In the genomic region with DNA sequence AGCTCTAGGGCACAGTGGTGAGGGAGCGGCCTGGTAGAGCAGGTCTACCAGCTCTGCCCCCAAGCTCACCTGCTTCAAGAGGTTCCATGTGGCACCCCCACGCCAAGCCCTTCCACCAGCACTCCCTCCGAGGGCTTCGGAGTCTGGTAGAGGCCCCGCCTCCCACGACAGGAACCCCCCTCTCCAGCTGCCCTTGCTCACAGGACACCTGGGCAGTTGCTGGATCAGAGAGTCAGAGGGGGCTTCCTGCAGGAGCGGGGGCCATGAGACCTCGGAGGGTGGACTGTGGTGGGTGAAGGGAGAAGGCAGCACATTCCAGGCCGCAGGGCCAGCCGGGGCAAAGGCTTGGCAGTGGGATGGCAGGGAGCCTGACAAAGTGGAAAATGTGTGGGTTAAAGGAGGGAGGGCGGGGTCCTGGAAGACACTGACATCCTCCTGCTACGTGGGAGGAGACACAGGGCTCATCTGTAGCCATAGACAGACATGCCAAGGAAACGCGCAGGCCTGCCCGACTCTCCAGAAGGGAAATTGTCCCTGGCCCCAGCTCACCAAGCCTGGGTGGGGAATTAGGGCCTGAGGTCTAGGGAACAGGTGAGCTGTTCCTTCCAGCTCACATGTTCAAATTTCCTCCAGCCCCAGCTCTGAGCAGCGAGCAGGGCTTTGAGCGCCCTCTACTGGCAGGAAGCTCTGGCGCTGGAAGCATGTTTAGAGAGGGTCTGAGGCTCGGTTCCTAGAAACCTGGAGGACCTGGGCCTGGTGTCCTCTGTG, we compare ENCODE assay signal across 7 cellular contexts.
DNase-seq lines count a peak whose midpoint lies in the region; ATAC-seq, FAIRE-seq and TF ChIP-seq lines count a peak whose summit lies in the region.

No MANE protein-coding gene starts in this region.

- no peak overlapping the region for H2AFZ ChIP-seq in K562 (ENCODE audit: low read depth, low read length)

- H3K79me2 ChIP-seq in K562 (ENCODE audit: control insufficient read depth, insufficient read depth, low read length), result no peaks in the 10 kb centered on the region

- H3K4me2 ChIP-seq in K562 (ENCODE audit: insufficient read depth, low read length), result no peak overlapping the region

- H3K9me1 ChIP-seq in K562 (ENCODE audit: control insufficient read depth, insufficient read depth, low read length), result no peaks in the 10 kb centered on the region

- peak; percentile 94 for FAIRE-seq in K562 (lab: Jason Lieb, UNC)

- peaks cover 0 to 32% of the 10 kb centered on the region in 2 experiments; a peak in 2 of 5 replicates for H3K4me1 ChIP-seq in K562 (replicated peaks in 1 of 2; ENCODE audit: control insufficient read depth in 2 of 2, insufficient read depth in 2 of 2, low read length in 2 of 2)

- ATAC-seq in K562 (peak; percentile 61), HG02571 (IDR thresholded peaks at IDR 0.05; ENCODE audit: unreplicated experiment) (no peak)

- BruUV-seq in K562 (replicated peaks; lab: Mats Ljungman, UMichigan), result no TSS peak

- in situ Hi-C loops in K562 (cut with MboI), result no loop called here

- H3K27me3 ChIP-seq in K562 (ENCODE audit: control insufficient read depth in 2 of 2, insufficient read depth in 2 of 2, low read length in 2 of 2), result peaks cover 18 to 79% of the 10 kb centered on the region in 2 experiments; a peak in 4 of 5 replicates

- no peak overlapping the region for H3K9ac ChIP-seq in K562 (ENCODE audit: insufficient read depth in 1 of 2, low read depth in 2 of 2, low read length in 2 of 2)

- H4K20me1 ChIP-seq in K562 (replicated peaks; ENCODE audit: control insufficient read depth, insufficient read depth, low read length), result peaks cover 9% of the 10 kb centered on the region

- intact Hi-C loops in K562 (cut with micrococcal nuclease), result loop anchor here (1.0 to 2.0 kb wide), 2 partner anchors 66 to 473 kb away; no protein-coding TSS in a partner anchor

- no peak overlapping the region for H3K27ac ChIP-seq in K562 (ENCODE audit: extremely low read depth, low read depth, low read length)

- POLR2A ChIA-PET in K562 (lab: Yijun Ruan, JAX), result interaction anchor here (1.0 to 1.9 kb wide), 2 partner anchors 8 to 471 kb away, joined by 3 to 4 read pairs; no protein-coding TSS in a partner anchor

- no peaks in the 10 kb centered on the region for H3K9me3 ChIP-seq in K562 (replicated peaks; ENCODE audit: control insufficient read depth, insufficient read depth, low read depth, low read length)

- DNase-seq in NCI-H1930 (lab: John Stamatoyannopoulos, UW) (peak; percentile 25 to 64), T1000 (lab: John Stamatoyannopoulos, UW) (peak; percentile 53), K562 (ENCODE audit: extremely low read depth in 1 of 4, low spot score in 3 of 4) (peak; percentile 80 to 84 (median 82)), iPS DF 4.7 (ENCODE audit: extremely low read depth, low spot score) (peak; percentile 68)
- DNase-seq in stimulated activated CD4-positive, alpha-beta T cell treated with anti-CD3 and anti-CD28 coated beads, Interleukin-15, amount 100 ng/mL, for 1 hour (ENCODE audit: low read depth in 1 of 2, low spot score in 1 of 2), result peak; percentile 58 to 71

- CTCF ChIA-PET in K562 (lab: Yijun Ruan, JAX; ENCODE audit: low intra/inter-chr PET ratio), result interaction anchor here (0.6 to 1.7 kb wide), 7 partner anchors 23 to 481 kb away, joined by 3 to 7 read pairs (median 3); no protein-coding TSS in a partner anchor

- TF ChIP-seq CTCF in GM12873 (IDR thresholded peaks at IDR 0.05; ENCODE audit: insufficient read depth, low read depth, low read length, missing control alignments) (peak; percentile 97), K562 (IDR thresholded peaks at IDR 0.05 in 2 of 3, conservative IDR thresholded peaks at IDR 0.05 in 1 of 3; ENCODE audit: insufficient read depth in 2 of 3, low read depth in 1 of 3, low read length in 3 of 3) (peak; percentile 89 to 97 (median 95))

- no peak overlapping the region for H3K4me3 ChIP-seq in K562

- WGBS in K562 (ENCODE audit: insufficient coverage, low coverage, missing lambda C conversion rate), result 4% methylated on average over 19 of the region's 19 CpGs

- no peaks in the 10 kb centered on the region for H3K36me3 ChIP-seq in K562 (ENCODE audit: control insufficient read depth, insufficient read depth, low read length)

- peak; percentile 67 to 88 for TF ChIP-seq RAD21 in K562 (CRISPR knock-in tag; conservative IDR thresholded peaks at IDR 0.05 in 1 of 2, IDR thresholded peaks at IDR 0.05 in 1 of 2)

- TF ChIP-seq POLR2A in K562 (conservative IDR thresholded peaks at IDR 0.05), result no peak

- TF ChIP-seq EP300 in K562 (IDR thresholded peaks at IDR 0.05; ENCODE audit: low read length), result no peak

TF ChIP-seq in K562, 482 proteins besides CTCF, POLR2A, EP300 and RAD21 (continues in another document):
- no peak for TF ChIP-seq KDM5B (IDR thresholded peaks at IDR 0.05; ENCODE audit: insufficient replicate concordance, low read depth, low read length)
- TF ChIP-seq NELFE (IDR thresholded peaks at IDR 0.05; ENCODE audit: insufficient read depth, insufficient read length), result no peak
- TF ChIP-seq CREBBP (IDR thresholded peaks at IDR 0.05; ENCODE audit: low read depth, low read length), result no peak
- peak; percentile 40; the same call in 1 of the 2 replicates for TF ChIP-seq STAG1 (CRISPR knock-in tag; IDR thresholded peaks at IDR 0.05; ENCODE audit: borderline replicate concordance)
- no peak for TF ChIP-seq RUNX1 (IDR thresholded peaks at IDR 0.05; ENCODE audit: low read depth)
- TF ChIP-seq FOXA1 (IDR thresholded peaks at IDR 0.05; ENCODE audit: borderline replicate concordance), result no peak
- TF ChIP-seq SP2 (IDR thresholded peaks at IDR 0.05; ENCODE audit: extremely low read depth, low read depth, low read length, poor library complexity, severe bottlenecking), result no peak
- TF ChIP-seq, protein P1, sequence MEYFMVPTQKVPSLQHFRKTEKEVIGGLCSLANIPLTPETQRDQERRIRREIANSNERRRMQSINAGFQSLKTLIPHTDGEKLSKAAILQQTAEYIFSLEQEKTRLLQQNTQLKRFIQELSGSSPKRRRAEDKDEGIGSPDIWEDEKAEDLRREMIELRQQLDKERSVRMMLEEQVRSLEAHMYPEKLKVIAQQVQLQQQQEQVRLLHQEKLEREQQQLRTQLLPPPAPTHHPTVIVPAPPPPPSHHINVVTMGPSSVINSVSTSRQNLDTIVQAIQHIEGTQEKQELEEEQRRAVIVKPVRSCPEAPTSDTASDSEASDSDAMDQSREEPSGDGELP (CRISPR knock-in tag; IDR thresholded peaks at IDR 0.05; ENCODE audit: borderline replicate concordance), result 0 out of 2 replicates have a peak, but pooled peaks have one; percentile 43
- TF ChIP-seq SMC3 (conservative IDR thresholded peaks at IDR 0.05; ENCODE audit: insufficient read depth, low read depth, low read length), result peak; percentile 72
- peak; percentile 38 for TF ChIP-seq EGR1 (conservative IDR thresholded peaks at IDR 0.05)
- TF ChIP-seq MYC (IDR thresholded peaks at IDR 0.05; ENCODE audit: low read depth, low read length), result peak; percentile 38; the same call in 1 of the 2 replicates
- no peak for TF ChIP-seq MYC (CRISPR knock-in tag; IDR thresholded peaks at IDR 0.05; ENCODE audit: borderline replicate concordance, low read depth)
- no peak for TF ChIP-seq PHF8 (IDR thresholded peaks at IDR 0.05; ENCODE audit: borderline replicate concordance, low read length)
- TF ChIP-seq ZNF707 (CRISPR knock-in tag; conservative IDR thresholded peaks at IDR 0.05), result no peak
- TF ChIP-seq, protein P2, sequence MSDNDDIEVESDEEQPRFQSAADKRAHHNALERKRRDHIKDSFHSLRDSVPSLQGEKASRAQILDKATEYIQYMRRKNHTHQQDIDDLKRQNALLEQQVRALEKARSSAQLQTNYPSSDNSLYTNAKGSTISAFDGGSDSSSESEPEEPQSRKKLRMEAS (CRISPR knock-in tag; IDR thresholded peaks at IDR 0.05), result 0 out of 2 replicates have a peak, but pooled peaks have one; percentile 35
- no peak for TF ChIP-seq FOXJ2 (tag; IDR thresholded peaks at IDR 0.05)
- no peak for TF ChIP-seq KDM4B (IDR thresholded peaks at IDR 0.05; ENCODE audit: borderline replicate concordance in 2 of 2, low read depth in 1 of 2)
- TF ChIP-seq KLF16 (IDR thresholded peaks at IDR 0.05), result peak; percentile 49
- TF ChIP-seq U2AF2 (optimal IDR thresholded peaks at IDR 0.05; ENCODE audit: low read depth, low read length), result no peak
- TF ChIP-seq TCF3 (CRISPR knock-in tag; IDR thresholded peaks at IDR 0.05), result no peak
- TF ChIP-seq ZNF695 (CRISPR knock-in tag; IDR thresholded peaks at IDR 0.05), result no peak
- TF ChIP-seq PCBP1 (IDR thresholded peaks at IDR 0.05; ENCODE audit: low read depth, low read length, poor library complexity, severe bottlenecking), result no peak
- TF ChIP-seq RCOR1 (IDR thresholded peaks at IDR 0.05; ENCODE audit: borderline replicate concordance in 1 of 2, low read depth in 2 of 2, low read length in 2 of 2), result 0 out of 4 replicates have a peak, but pooled peaks of 1 of the 2 experiments have one; percentile 19
- TF ChIP-seq, protein P3, sequence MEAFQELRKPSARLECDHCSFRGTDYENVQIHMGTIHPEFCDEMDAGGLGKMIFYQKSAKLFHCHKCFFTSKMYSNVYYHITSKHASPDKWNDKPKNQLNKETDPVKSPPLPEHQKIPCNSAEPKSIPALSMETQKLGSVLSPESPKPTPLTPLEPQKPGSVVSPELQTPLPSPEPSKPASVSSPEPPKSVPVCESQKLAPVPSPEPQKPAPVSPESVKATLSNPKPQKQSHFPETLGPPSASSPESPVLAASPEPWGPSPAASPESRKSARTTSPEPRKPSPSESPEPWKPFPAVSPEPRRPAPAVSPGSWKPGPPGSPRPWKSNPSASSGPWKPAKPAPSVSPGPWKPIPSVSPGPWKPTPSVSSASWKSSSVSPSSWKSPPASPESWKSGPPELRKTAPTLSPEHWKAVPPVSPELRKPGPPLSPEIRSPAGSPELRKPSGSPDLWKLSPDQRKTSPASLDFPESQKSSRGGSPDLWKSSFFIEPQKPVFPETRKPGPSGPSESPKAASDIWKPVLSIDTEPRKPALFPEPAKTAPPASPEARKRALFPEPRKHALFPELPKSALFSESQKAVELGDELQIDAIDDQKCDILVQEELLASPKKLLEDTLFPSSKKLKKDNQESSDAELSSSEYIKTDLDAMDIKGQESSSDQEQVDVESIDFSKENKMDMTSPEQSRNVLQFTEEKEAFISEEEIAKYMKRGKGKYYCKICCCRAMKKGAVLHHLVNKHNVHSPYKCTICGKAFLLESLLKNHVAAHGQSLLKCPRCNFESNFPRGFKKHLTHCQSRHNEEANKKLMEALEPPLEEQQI (IDR thresholded peaks at IDR 0.05), result no peak
